ENCODE assay signal across 28 cellular contexts in genomic region chr22:19233189-19233661, GRCh38.
"Had no signal": no experiment of that assay in that cellular context is flagged by ENCODE, and none has a peak within 500 bp of the region (broad histone marks: within the 10 kb centered on the region; RNA-seq: fewer than 3 reads in every experiment).

No MANE protein-coding gene starts in this region.

- ATAC-seq: left cardiac atrium; left lobe of liver; natural killer cell; pancreas; right cardiac atrium; sciatic nerve; stimulated activated effector memory CD8-positive, alpha-beta T cell treated with anti-CD3 and anti-CD28 coated beads, Interleukin-12 subunit alpha, Interleukin-12 subunit beta, amount 100 ng/mL, for 72 hours had no signal

- DNase-seq: hippocampal formation; kidney glomerular epithelial cell; left cardiac atrium; mesendoderm; naive B cell; natural killer cell; nephron progenitor cell; pancreas; posterior cingulate gyrus; retina; right cardiac atrium; stimulated activated CD4-positive, alpha-beta T cell treated with anti-CD3 and anti-CD28 coated beads, Interleukin-12 subunit alpha, Interleukin-12 subunit beta, amount 100 ng/mL, for 4 hours; stimulated activated CD4-positive, alpha-beta T cell treated with anti-CD3 and anti-CD28 coated beads, Interleukin-15, amount 100 ng/mL, for 24 hours; stimulated activated CD4-positive, alpha-beta T cell treated with anti-CD3 and anti-CD28 coated beads, Interleukin-2, amount 100 ng/mL, for 24 hours; stimulated activated CD4-positive, alpha-beta T cell treated with anti-CD3 and anti-CD28 coated beads, Interleukin-4, amount 100 ng/mL, for 1 hour; stimulated activated naive CD4-positive, alpha-beta T cell; upper lobe of left lung had no signal

- H3K4me3 ChIP-seq: lung, neural progenitor cell, pancreas, prostate gland, skin epidermis, suprapubic skin, thoracic aorta, tibial nerve, upper lobe of left lung had no signal

- H3K4me1 ChIP-seq: neural progenitor cell, pancreas, prostate gland, suprapubic skin, tibial nerve, upper lobe of left lung had no signal

- H3K9me3 ChIP-seq: neutrophil, pancreas, prostate gland, suprapubic skin, thoracic aorta, tibial nerve, upper lobe of left lung had no signal

- H3K27me3 ChIP-seq: neural progenitor cell, neutrophil, pancreas, suprapubic skin, tibial nerve, upper lobe of left lung had no signal

- H3K27ac ChIP-seq: neural progenitor cell, neutrophil, pancreas, prostate gland, skin epidermis, suprapubic skin, thoracic aorta, tibial nerve, upper lobe of left lung had no signal

- H3K36me3 ChIP-seq: neural progenitor cell, pancreas, prostate gland had no signal
